16 cellular contexts compared by ENCODE assay signal in genomic region chr9:81393985-81394811, GRCh38.
DNase-seq lines count a peak whose midpoint lies in the region; FAIRE-seq and TF ChIP-seq lines count a peak whose summit lies in the region.
"Had no signal": no experiment of that assay in that cellular context is flagged by ENCODE, and none has a peak within 500 bp of the region (broad histone marks: within the 10 kb centered on the region; RNA-seq: fewer than 3 reads in every experiment).

No MANE protein-coding gene starts in this region.

- no peak for TF ChIP-seq CTCF in breast epithelium (IDR thresholded peaks at IDR 0.05)
- no peak for TF ChIP-seq CTCF in MCF 10A (IDR thresholded peaks at IDR 0.05; ENCODE audit: unreplicated experiment)
- TF ChIP-seq CTCF in nephron (IDR thresholded peaks at IDR 0.05; ENCODE audit: unreplicated experiment in 3 of 3) = no peak
- TF ChIP-seq CTCF in uterus (IDR thresholded peaks at IDR 0.05) = no peak

- H3K4me1 Mint-ChIP-seq in MCF 10A (ENCODE audit: insufficient read depth, unreplicated experiment) (peaks cover 22% of the 10 kb centered on the region), nephron (peaks cover 60% of the 10 kb centered on the region)

- H3K27me3 Mint-ChIP-seq in MCF 10A (ENCODE audit: insufficient read depth, unreplicated experiment) (no peaks in the 10 kb centered on the region), nephron (ENCODE audit: low read depth) (peaks cover 7% of the 10 kb centered on the region)

- peaks cover 5 to 7% of the 10 kb centered on the region in 2 donors for H3K4me1 ChIP-seq in breast epithelium
- no peaks in the 10 kb centered on the region for H3K4me1 ChIP-seq in uterus

- no peak for FAIRE-seq in GM12891 (lab: Jason Lieb, UNC)
- FAIRE-seq: A204.1, bronchial epithelial cell had no signal

- no TSS peak for BruUV-seq in MCF 10A (replicated peaks; lab: Mats Ljungman, UMichigan)

- H3K27ac ChIP-seq in breast epithelium (peak overlapping the region; percentile 11 to 48), uterus (peak overlapping the region; percentile 81 to 87)
- H3K27ac ChIP-seq: WERI-Rb-1 had no signal

- intact Hi-C loops in breast epithelium (cut with DNase I; ENCODE audit: low total_unique reads) = no loop called here
- intact Hi-C loops in MCF 10A (cut with micrococcal nuclease) = no loop called here
- intact Hi-C loops in uterus (cut with DNase I; ENCODE audit: low total_unique reads) = no loop called here

- CTCF ChIA-PET in MCF 10A (lab: Yijun Ruan, JAX) = no interaction called here

- H3K4me3 ChIP-seq in breast epithelium (no peak overlapping the region), uterus (no peak overlapping the region)
- H3K4me3 ChIP-seq: mucosa of descending colon had no signal

- TF ChIP-seq POLR2A in breast epithelium (IDR thresholded peaks at IDR 0.05) (no peak), uterus (IDR thresholded peaks at IDR 0.05) (no peak), GM12891 (IDR thresholded peaks at IDR 0.05; ENCODE audit: low read depth, low read length) (no peak)

- H3K27me3 ChIP-seq in breast epithelium = no peaks in the 10 kb centered on the region
- no peaks in the 10 kb centered on the region for H3K27me3 ChIP-seq in uterus

- no peaks in the 10 kb centered on the region for H3K9me3 ChIP-seq in breast epithelium
- no peaks in the 10 kb centered on the region for H3K9me3 ChIP-seq in uterus
- H3K9me3 ChIP-seq: mucosa of descending colon had no signal

- DNase-seq in breast epithelium (ENCODE audit: low spot score in 2 of 2) = no peak
- DNase-seq in MCF 10A (ENCODE audit: unreplicated experiment) = no peak
- peak; percentile 78 for DNase-seq in fibroblast of gingiva (ENCODE audit: low read depth)
- peak in 1 of 2 donors; percentile 40 for DNase-seq in uterus
- no peak for DNase-seq in GM12891 (ENCODE audit: insufficient read length, low spot score)
- no peak for DNase-seq in NCI-H146 (lab: John Stamatoyannopoulos, UW)
- no peak for DNase-seq in SK-N-DZ (ENCODE audit: low spot score)
- DNase-seq: activated naive CD4-positive, alpha-beta T cell treated with anti-CD3 and anti-CD28 coated beads, Interleukin-2, amount 50 U/mL, for 16 hours; islet precursor cell; mucosa of descending colon; stimulated activated CD4-positive, alpha-beta T cell treated with anti-CD3 and anti-CD28 coated beads, Interleukin-2, amount 100 ng/mL, for 48 hours; WERI-Rb-1 had no signal

- H3K36me3 Mint-ChIP-seq in MCF 10A (ENCODE audit: insufficient read depth, unreplicated experiment) (no peaks in the 10 kb centered on the region), nephron (ENCODE audit: low read depth) (no peaks in the 10 kb centered on the region)

- H3K9me3 Mint-ChIP-seq in MCF 10A (ENCODE audit: unreplicated experiment) = no peaks in the 10 kb centered on the region
- H3K9me3 Mint-ChIP-seq in nephron = peaks cover 2% of the 10 kb centered on the region

- H3K27ac Mint-ChIP-seq in MCF 10A (ENCODE audit: low read depth, unreplicated experiment) (no peak overlapping the region), nephron (peak overlapping the region; percentile 75 to 91 (median 87))
- H3K27ac Mint-ChIP-seq: progenitor cell of endocrine pancreas had no signal

- POLR2A ChIA-PET in MCF 10A (lab: Yijun Ruan, JAX) = no interaction called here

- H3K4me3 Mint-ChIP-seq in MCF 10A (ENCODE audit: unreplicated experiment) (no peak overlapping the region), nephron (peak overlapping the region in 2 of 3 experiments; percentile 0 to 19)

- H3K36me3 ChIP-seq in breast epithelium = no peaks in the 10 kb centered on the region
- no peaks in the 10 kb centered on the region for H3K36me3 ChIP-seq in uterus
- H3K36me3 ChIP-seq: WERI-Rb-1 had no signal

TF ChIP-seq in GM12891, 5 proteins besides CTCF, POLR2A, EP300 and RAD21:
- TF ChIP-seq SPI1 (IDR thresholded peaks at IDR 0.05; ENCODE audit: low read depth, low read length) = no peak
- no peak for TF ChIP-seq TAF1 (IDR thresholded peaks at IDR 0.05; ENCODE audit: low read depth, low read length)
- TF ChIP-seq PAX5 (IDR thresholded peaks at IDR 0.05; ENCODE audit: insufficient read depth, low read length, severe bottlenecking) = no peak
- no peak for TF ChIP-seq POU2F2 (IDR thresholded peaks at IDR 0.05; ENCODE audit: low read depth, low read length)
- no peak for TF ChIP-seq POLR2AphosphoS5 (IDR thresholded peaks at IDR 0.05; ENCODE audit: low read depth, low read length)
